ENCODE assay signal across 4 cellular contexts in the genomic region with DNA sequence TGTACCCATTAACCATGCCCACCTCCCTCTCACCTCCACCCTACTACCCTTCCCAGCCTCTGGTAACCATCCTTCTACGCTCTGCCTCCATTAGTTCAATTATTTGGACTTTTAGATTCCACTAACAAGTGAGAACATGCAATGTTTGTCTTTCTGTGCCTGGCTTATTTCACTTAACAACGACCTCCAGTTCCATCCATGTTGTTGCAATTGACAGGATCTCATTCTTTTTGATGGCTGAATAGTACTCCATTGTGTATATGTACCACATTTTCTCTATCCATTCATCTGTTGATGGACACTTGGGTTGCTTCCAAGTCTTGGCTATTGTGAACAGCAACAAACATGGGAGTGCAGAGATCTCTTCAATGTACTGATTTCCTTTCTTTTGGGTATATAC. TPM values are rescaled to one million over a fixed set of nuclear protein-coding genes. Genes with fewer than 3 reads are reported as not detected.
"Had no signal": no experiment of that assay in that cellular context is flagged by ENCODE, and none has a peak within 500 bp of the region (broad histone marks: within the 10 kb centered on the region; RNA-seq: fewer than 3 reads in every experiment).

No MANE protein-coding gene starts in this region.

RNA-seq across cellular contexts. Expression of gene MUC17, which starts 12.5 kb away (rescaled TPM):
- total RNA-seq: HepG2, HT1080, IMR-90 had no signal
- polyA plus RNA-seq: HepG2, IgD-negative memory B cell had no signal

RNA-seq across cellular contexts. Expression of gene MUC12, which starts 38.0 kb away (rescaled TPM):
- total RNA-seq: HepG2, HT1080, IMR-90 had no signal
- polyA plus RNA-seq: HepG2, IgD-negative memory B cell had no signal

RNA-seq across cellular contexts. Expression of gene MUC3A, which starts 58.0 kb away (rescaled TPM):
- total RNA-seq: HepG2, HT1080, IMR-90 had no signal
- polyA plus RNA-seq: IgD-negative memory B cell had no signal
